12 cellular contexts compared by ENCODE assay signal in genomic region chr1:193700710-193701355, GRCh38.
DNase-seq lines count a peak whose midpoint lies in the region; ATAC-seq, FAIRE-seq and TF ChIP-seq lines count a peak whose summit lies in the region.
"Had no signal": no experiment of that assay in that cellular context is flagged by ENCODE, and none has a peak within 500 bp of the region (broad histone marks: within the 10 kb centered on the region; RNA-seq: fewer than 3 reads in every experiment).

No MANE protein-coding gene starts in this region.

- no peak for TF ChIP-seq POLR2A in GM12891 (IDR thresholded peaks at IDR 0.05; ENCODE audit: low read depth, low read length)

- FAIRE-seq in HTR-8/SVneo (lab: Jason Lieb, UNC) (no peak), GM12891 (lab: Jason Lieb, UNC) (no peak)
- FAIRE-seq: colon, small intestine had no signal

- ATAC-seq in HG03520 (IDR thresholded peaks at IDR 0.05; ENCODE audit: unreplicated experiment): no peak

- DNase-seq in EH (ENCODE audit: low read depth) (peak; percentile 84), HTR-8/SVneo (ENCODE audit: insufficient read length, low spot score) (peak; percentile 31), amniotic epithelial cell (ENCODE audit: low read depth) (peak; percentile 85), lung microvascular endothelial cell (ENCODE audit: low read depth in 2 of 2) (peak; percentile 15 to 25), NCI-H1105 (lab: John Stamatoyannopoulos, UW) (no peak), GM12891 (ENCODE audit: insufficient read length, low spot score) (no peak), activated gamma-delta T cell treated with Interleukin-2 at 50 U/mL for 16 hours (no peak)
- DNase-seq: NCI-H748 treated with DMSO at 0.1 percent for 48 hours; small intestine; stimulated activated CD8-positive, alpha-beta memory T cell treated with anti-CD3 and anti-CD28 coated beads, Interleukin-4, amount 100 ng/mL, for 48 hours had no signal

TF ChIP-seq in GM12891, 5 proteins besides CTCF, POLR2A, EP300 and RAD21:
- TF ChIP-seq SPI1 (IDR thresholded peaks at IDR 0.05; ENCODE audit: low read depth, low read length): no peak
- no peak for TF ChIP-seq PAX5 (IDR thresholded peaks at IDR 0.05; ENCODE audit: insufficient read depth, low read length, severe bottlenecking)
- TF ChIP-seq POU2F2 (IDR thresholded peaks at IDR 0.05; ENCODE audit: low read depth, low read length): no peak
- TF ChIP-seq POLR2AphosphoS5 (IDR thresholded peaks at IDR 0.05; ENCODE audit: low read depth, low read length): no peak
- no peak for TF ChIP-seq TAF1 (IDR thresholded peaks at IDR 0.05; ENCODE audit: low read depth, low read length)

Comparison
In these comparisons a context has a peak if more than half of its experiments do, and no peak if none do; other contexts are left out.
1. DNase-seq: peak in EH (single experiment), HTR-8/SVneo (single experiment), amniotic epithelial cell (single experiment) and lung microvascular endothelial cell (2 of 2); none in NCI-H1105 (single experiment), GM12891 (single experiment) and activated gamma-delta T cell treated with Interleukin-2 at 50 U/mL for 16 hours (single experiment).